Comparison of ENCODE assay signal across 17 cellular contexts in genomic region chr14:39626589-39627576, GRCh38.
DNase-seq lines count a peak whose midpoint lies in the region; ATAC-seq and TF ChIP-seq lines count a peak whose summit lies in the region.
"Had no signal": no experiment of that assay in that cellular context is flagged by ENCODE, and none has a peak within 500 bp of the region (broad histone marks: within the 10 kb centered on the region; RNA-seq: fewer than 3 reads in every experiment).

No MANE protein-coding gene starts in this region.

- no CpG with 5 or more reads among the region's 17 CpGs for WGBS in trophoblast cell (ENCODE audit: extremely low coverage, insufficient coverage, insufficient read length)
- WGBS in spleen, 5 donors: 84 to 91% (median 87%) methylated on average over 14 to 17 of the region's 17 CpGs

- no peaks in the 10 kb centered on the region for H3K27me3 ChIP-seq in trophoblast cell (ENCODE audit: insufficient read depth, low read length)
- no peaks in the 10 kb centered on the region for H3K27me3 ChIP-seq in spleen (replicated peaks in 1 of 7)
- no peaks in the 10 kb centered on the region for H3K27me3 ChIP-seq in ascending aorta
- H3K27me3 ChIP-seq: BE2C, BLaER1 had no signal

- no peaks in the 10 kb centered on the region for H3K4me1 Mint-ChIP-seq in WTC11
- H3K4me1 Mint-ChIP-seq: CD14-positive monocyte; CD4-positive, CD25-positive, alpha-beta regulatory T cell had no signal

- H3K14ac ChIP-seq in trophoblast cell (ENCODE audit: low read length): no peak overlapping the region

- no peak overlapping the region for H2AK5ac ChIP-seq in trophoblast cell (ENCODE audit: low read length)

- 0 out of 2 replicates have a peak, but pooled peaks cover 4% of the 10 kb centered on the region for H3K36me3 Mint-ChIP-seq in WTC11
- H3K36me3 Mint-ChIP-seq: CD14-positive monocyte; CD4-positive, CD25-positive, alpha-beta regulatory T cell had no signal

- H4K12ac ChIP-seq in trophoblast cell (ENCODE audit: low read depth, low read length): no peak overlapping the region

- no peak overlapping the region for H4K91ac ChIP-seq in trophoblast cell (ENCODE audit: low read depth, low read length)

- H3K9me3 ChIP-seq in trophoblast cell (ENCODE audit: insufficient read depth, low read depth, low read length) (no peaks in the 10 kb centered on the region), spleen (peaks cover 0 to 37% (median 21%) of the 10 kb centered on the region in 8 donors), ascending aorta (no peaks in the 10 kb centered on the region)
- H3K9me3 ChIP-seq: BE2C, Caco-2 had no signal

- H3K4me2 ChIP-seq in trophoblast cell (ENCODE audit: low read length): no peak overlapping the region
- H3K4me2 ChIP-seq: BLaER1 had no signal

- peaks cover 14% of the 10 kb centered on the region for H3K9me3 Mint-ChIP-seq in WTC11

- no peak overlapping the region for H3K9ac ChIP-seq in trophoblast cell (ENCODE audit: low read length)
- H3K9ac ChIP-seq: BLaER1 had no signal

- POLR2A ChIA-PET in WTC11 (lab: Charles Lee): no interaction called here

- no peaks in the 10 kb centered on the region for H3K36me3 ChIP-seq in trophoblast cell (ENCODE audit: control insufficient read depth in 1 of 2, insufficient read depth in 2 of 2, low read length in 2 of 2)
- H3K36me3 ChIP-seq in spleen: no peaks in the 10 kb centered on the region
- no peaks in the 10 kb centered on the region for H3K36me3 ChIP-seq in ascending aorta
- H3K36me3 ChIP-seq: BE2C, BLaER1 had no signal

- H3K23ac ChIP-seq in trophoblast cell (ENCODE audit: low read length): no peak overlapping the region

- no peak overlapping the region for H3K27ac Mint-ChIP-seq in WTC11
- H3K27ac Mint-ChIP-seq: CD14-positive monocyte; CD4-positive, CD25-positive, alpha-beta regulatory T cell; CD8-positive, alpha-beta T cell had no signal

- TF ChIP-seq CTCF in WTC11 (IDR thresholded peaks at IDR 0.05) (no peak), spleen (IDR thresholded peaks at IDR 0.05 in 8 of 11, conservative IDR thresholded peaks at IDR 0.05 in 3 of 11) (no peak), ascending aorta (IDR thresholded peaks at IDR 0.05) (no peak)

- CTCF ChIA-PET in WTC11 (lab: Charles Lee): no interaction called here

- H3K4me1 ChIP-seq in trophoblast cell (ENCODE audit: control insufficient read depth in 1 of 2, insufficient read depth in 2 of 2, low read length in 2 of 2): no peaks in the 10 kb centered on the region
- H3K4me1 ChIP-seq in spleen: no peaks in the 10 kb centered on the region
- no peaks in the 10 kb centered on the region for H3K4me1 ChIP-seq in ascending aorta
- H3K4me1 ChIP-seq: BE2C, BLaER1, Caco-2 had no signal

- TF ChIP-seq POLR2A in spleen (IDR thresholded peaks at IDR 0.05): no peak

- H3K4me3 ChIP-seq in trophoblast cell (ENCODE audit: low read depth, low read length) (no peak overlapping the region), spleen (no peak overlapping the region), ascending aorta (no peak overlapping the region)
- H3K4me3 ChIP-seq: BLaER1 had no signal

- H4K8ac ChIP-seq in trophoblast cell (ENCODE audit: low read depth, low read length): no peak overlapping the region

- peak; percentile 55; the same call in 1 of the 2 replicates for ATAC-seq in WTC11
- ATAC-seq: CD8-positive, alpha-beta T cell had no signal

- DNase-seq in WTC11 (ENCODE audit: low spot score): no peak
- no peak for DNase-seq in trophoblast cell
- peak; percentile 64 for DNase-seq in spleen
- DNase-seq in ascending aorta (ENCODE audit: low spot score in 2 of 2): no peak
- DNase-seq in germinal center (ENCODE audit: low spot score): no peak
- DNase-seq: 8988T; ACHN; BE2C; C1 segment of cervical spinal cord; Caco-2; Calu3; CD4-positive, CD25-positive, alpha-beta regulatory T cell; CD8-positive, alpha-beta T cell; DMS79 treated with DMSO at 0.1 percent for 48 hours; GF-D8 had no signal

- no peak overlapping the region for H3K4me3 Mint-ChIP-seq in WTC11
- H3K4me3 Mint-ChIP-seq: CD14-positive monocyte; CD4-positive, CD25-positive, alpha-beta regulatory T cell; CD8-positive, alpha-beta T cell had no signal

- no peak overlapping the region for H2BK5ac ChIP-seq in trophoblast cell (ENCODE audit: low read depth, low read length, poor library complexity)

- no peaks in the 10 kb centered on the region for H3K79me2 ChIP-seq in trophoblast cell (ENCODE audit: control insufficient read depth, insufficient read depth, low read length, poor library complexity)

- no peak overlapping the region for H3K18ac ChIP-seq in trophoblast cell (ENCODE audit: low read length)

- H3K79me1 ChIP-seq in trophoblast cell (ENCODE audit: low read length): no peaks in the 10 kb centered on the region

- no peak overlapping the region for H2AFZ ChIP-seq in trophoblast cell (ENCODE audit: insufficient read depth, low read length, poor library complexity)

- H2BK120ac ChIP-seq in trophoblast cell (ENCODE audit: insufficient read depth, low read length, poor library complexity): no peak overlapping the region

- H3K27ac ChIP-seq in trophoblast cell (ENCODE audit: low read depth, low read length) (no peak overlapping the region), spleen (no peak overlapping the region), ascending aorta (no peak overlapping the region)
- H3K27ac ChIP-seq: BLaER1 had no signal

- intact Hi-C loops in spleen (cut with DNase I; ENCODE audit: low total_unique reads): no loop called here
- intact Hi-C loops in ascending aorta (cut with DNase I): no loop called here

- peak overlapping the region; percentile 6 for H2BK12ac ChIP-seq in trophoblast cell (ENCODE audit: low read length)

- no peak overlapping the region for H3K4ac ChIP-seq in trophoblast cell (ENCODE audit: low read depth, low read length)

- H3K27me3 Mint-ChIP-seq in WTC11 (ENCODE audit: low read depth): no peaks in the 10 kb centered on the region
- H3K27me3 Mint-ChIP-seq: CD4-positive, CD25-positive, alpha-beta regulatory T cell had no signal

TF ChIP-seq in WTC11, 78 proteins besides CTCF, POLR2A, EP300 and RAD21:
- TF ChIP-seq ZNF532 (CRISPR knock-in tag; IDR thresholded peaks at IDR 0.05; ENCODE audit: borderline replicate concordance): no peak
- TF ChIP-seq ZNF219 (CRISPR knock-in tag; IDR thresholded peaks at IDR 0.05; ENCODE audit: borderline replicate concordance): no peak
- no peak for TF ChIP-seq HMGA2 (CRISPR knock-in tag; IDR thresholded peaks at IDR 0.05)
- no peak for TF ChIP-seq ZNF121 (CRISPR knock-in tag; IDR thresholded peaks at IDR 0.05)
- TF ChIP-seq SMAD3 (CRISPR knock-in tag; IDR thresholded peaks at IDR 0.05; ENCODE audit: borderline replicate concordance): no peak
- TF ChIP-seq FOXJ3 (CRISPR knock-in tag; IDR thresholded peaks at IDR 0.05; ENCODE audit: borderline replicate concordance): no peak
- TF ChIP-seq ZMAT4 (CRISPR knock-in tag; IDR thresholded peaks at IDR 0.05): no peak
- no peak for TF ChIP-seq E2F1 (CRISPR knock-in tag; IDR thresholded peaks at IDR 0.05)
